Comparison of ENCODE assay signal across 1 cellular context in genomic region chr19:49492573-49493411, GRCh38.
A peak's percentile ranks its signal among the peaks of the same experiment; 100 is the strongest.
TF ChIP-seq lines count a peak whose summit lies in the region.

No MANE protein-coding gene starts in this region.

TF ChIP-seq in K562, 482 proteins besides CTCF, POLR2A, EP300 and RAD21 (continued from another document and continues in another):
- TF ChIP-seq, protein P1, sequence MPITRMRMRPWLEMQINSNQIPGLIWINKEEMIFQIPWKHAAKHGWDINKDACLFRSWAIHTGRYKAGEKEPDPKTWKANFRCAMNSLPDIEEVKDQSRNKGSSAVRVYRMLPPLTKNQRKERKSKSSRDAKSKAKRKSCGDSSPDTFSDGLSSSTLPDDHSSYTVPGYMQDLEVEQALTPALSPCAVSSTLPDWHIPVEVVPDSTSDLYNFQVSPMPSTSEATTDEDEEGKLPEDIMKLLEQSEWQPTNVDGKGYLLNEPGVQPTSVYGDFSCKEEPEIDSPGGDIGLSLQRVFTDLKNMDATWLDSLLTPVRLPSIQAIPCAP (CRISPR knock-in tag; IDR thresholded peaks at IDR 0.05; ENCODE audit: borderline replicate concordance): no peak
- TF ChIP-seq ZNF644 (tag; IDR thresholded peaks at IDR 0.05; ENCODE audit: low read depth) (no peak), ZNF518B (CRISPR knock-in tag; IDR thresholded peaks at IDR 0.05) (no peak), ZBTB8A (IDR thresholded peaks at IDR 0.05; ENCODE audit: partially characterized antibody) (no peak), ZFP1 (CRISPR knock-in tag; IDR thresholded peaks at IDR 0.05) (no peak), IFI16 (CRISPR knock-in tag; IDR thresholded peaks at IDR 0.05) (no peak), ZNF354B (CRISPR knock-in tag; IDR thresholded peaks at IDR 0.05) (no peak), CHD1 (IDR thresholded peaks at IDR 0.05; ENCODE audit: low read length) (no peak), ZNF263 (CRISPR knock-in tag; IDR thresholded peaks at IDR 0.05; ENCODE audit: borderline replicate concordance) (no peak), ZNF316 (IDR thresholded peaks at IDR 0.05) (no peak), HNRNPLL (IDR thresholded peaks at IDR 0.05; ENCODE audit: low read depth, low read length, poor library complexity, severe bottlenecking) (no peak), ZNF280B (CRISPR knock-in tag; IDR thresholded peaks at IDR 0.05) (no peak), ZNF592 (IDR thresholded peaks at IDR 0.05) (no peak), POLR2G (IDR thresholded peaks at IDR 0.05; ENCODE audit: low read depth, low read length) (no peak; the same call in none of the 2 replicates), KLF16 (IDR thresholded peaks at IDR 0.05) (no peak), HINFP (tag; conservative IDR thresholded peaks at IDR 0.05; ENCODE audit: low read depth) (no peak), ESRRB (CRISPR knock-in tag; IDR thresholded peaks at IDR 0.05; ENCODE audit: borderline replicate concordance) (peak; percentile 88), HDAC3 (IDR thresholded peaks at IDR 0.05; ENCODE audit: borderline replicate concordance, partially characterized antibody) (no peak), ZNF184 (CRISPR knock-in tag; IDR thresholded peaks at IDR 0.05) (no peak), CTBP1 (IDR thresholded peaks at IDR 0.05; ENCODE audit: borderline replicate concordance) (no peak), ARNT (IDR thresholded peaks at IDR 0.05) (no peak), CREM (IDR thresholded peaks at IDR 0.05; ENCODE audit: low read depth) (peak; percentile 76), ATF1 (CRISPR knock-in tag; IDR thresholded peaks at IDR 0.05) (no peak), ATF1 (tag; IDR thresholded peaks at IDR 0.05) (peak; percentile 42; the same call in 1 of the 2 replicates), ZNF766 (CRISPR knock-in tag; conservative IDR thresholded peaks at IDR 0.05) (0 out of 2 replicates have a peak, but pooled peaks have one; percentile 16), USF2 (CRISPR knock-in tag; IDR thresholded peaks at IDR 0.05) (no peak), CREB1 (IDR thresholded peaks at IDR 0.05) (peak; percentile 39; the same call in 1 of the 2 replicates), CREB1 (CRISPR knock-in tag; IDR thresholded peaks at IDR 0.05) (no peak), TRIM24 (IDR thresholded peaks at IDR 0.05) (no peak), ZNF75A (CRISPR knock-in tag; IDR thresholded peaks at IDR 0.05) (peak; percentile 10; the same call in 1 of the 2 replicates), NR2C1 (IDR thresholded peaks at IDR 0.05) (no peak), NR2C1 (tag; IDR thresholded peaks at IDR 0.05) (no peak), FOXP4 (CRISPR knock-in tag; IDR thresholded peaks at IDR 0.05; ENCODE audit: borderline replicate concordance) (no peak), KLF1 (tag; IDR thresholded peaks at IDR 0.05) (no peak), MIER1 (IDR thresholded peaks at IDR 0.05; ENCODE audit: low read depth) (no peak), SMARCB1 (IDR thresholded peaks at IDR 0.05; ENCODE audit: insufficient read length, low read depth) (no peak), SMAD4 (CRISPR knock-in tag; conservative IDR thresholded peaks at IDR 0.05) (no peak), ELF4 (CRISPR knock-in tag; IDR thresholded peaks at IDR 0.05) (peak; percentile 10; the same call in 1 of the 2 replicates), AFF1 (IDR thresholded peaks at IDR 0.05; ENCODE audit: low read depth in 1 of 2, partially characterized antibody in 2 of 2) (no peak)
- TF ChIP-seq, protein P2, sequence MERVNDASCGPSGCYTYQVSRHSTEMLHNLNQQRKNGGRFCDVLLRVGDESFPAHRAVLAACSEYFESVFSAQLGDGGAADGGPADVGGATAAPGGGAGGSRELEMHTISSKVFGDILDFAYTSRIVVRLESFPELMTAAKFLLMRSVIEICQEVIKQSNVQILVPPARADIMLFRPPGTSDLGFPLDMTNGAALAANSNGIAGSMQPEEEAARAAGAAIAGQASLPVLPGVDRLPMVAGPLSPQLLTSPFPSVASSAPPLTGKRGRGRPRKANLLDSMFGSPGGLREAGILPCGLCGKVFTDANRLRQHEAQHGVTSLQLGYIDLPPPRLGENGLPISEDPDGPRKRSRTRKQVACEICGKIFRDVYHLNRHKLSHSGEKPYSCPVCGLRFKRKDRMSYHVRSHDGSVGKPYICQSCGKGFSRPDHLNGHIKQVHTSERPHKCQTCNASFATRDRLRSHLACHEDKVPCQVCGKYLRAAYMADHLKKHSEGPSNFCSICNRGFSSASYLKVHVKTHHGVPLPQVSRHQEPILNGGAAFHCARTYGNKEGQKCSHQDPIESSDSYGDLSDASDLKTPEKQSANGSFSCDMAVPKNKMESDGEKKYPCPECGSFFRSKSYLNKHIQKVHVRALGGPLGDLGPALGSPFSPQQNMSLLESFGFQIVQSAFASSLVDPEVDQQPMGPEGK (CRISPR knock-in tag; IDR thresholded peaks at IDR 0.05; ENCODE audit: borderline replicate concordance): no peak
- TF ChIP-seq, protein P3, sequence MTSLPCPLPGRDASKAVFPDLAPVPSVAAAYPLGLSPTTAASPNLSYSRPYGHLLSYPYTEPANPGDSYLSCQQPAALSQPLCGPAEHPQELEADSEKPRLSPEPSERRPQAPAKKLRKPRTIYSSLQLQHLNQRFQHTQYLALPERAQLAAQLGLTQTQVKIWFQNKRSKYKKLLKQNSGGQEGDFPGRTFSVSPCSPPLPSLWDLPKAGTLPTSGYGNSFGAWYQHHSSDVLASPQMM (CRISPR knock-in tag; IDR thresholded peaks at IDR 0.05): peak; percentile 72; the same call in 1 of the 2 replicates
- TF ChIP-seq, protein P4, sequence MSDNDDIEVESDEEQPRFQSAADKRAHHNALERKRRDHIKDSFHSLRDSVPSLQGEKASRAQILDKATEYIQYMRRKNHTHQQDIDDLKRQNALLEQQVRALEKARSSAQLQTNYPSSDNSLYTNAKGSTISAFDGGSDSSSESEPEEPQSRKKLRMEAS (CRISPR knock-in tag; IDR thresholded peaks at IDR 0.05): no peak
